In genomic region chr10:90222939-90223338, GRCh38 we compare ENCODE assay signal across 16 cellular contexts.
DNase-seq lines count a peak whose midpoint lies in the region; ATAC-seq and TF ChIP-seq lines count a peak whose summit lies in the region.
"Had no signal": no experiment of that assay in that cellular context is flagged by ENCODE, and none has a peak within 500 bp of the region (broad histone marks: within the 10 kb centered on the region; RNA-seq: fewer than 3 reads in every experiment).

No MANE protein-coding gene starts in this region.

- H3K9me2 ChIP-seq in PC-3 (replicated peaks; ENCODE audit: low read length), result no peaks in the 10 kb centered on the region

- H3K4me2 ChIP-seq in PC-3 (ENCODE audit: low read length), result peak overlapping the region; percentile 56; the same call in 1 of the 2 replicates
- H3K4me2 ChIP-seq in mammary epithelial cell (ENCODE audit: insufficient read depth, low read depth, low read length), result peak overlapping the region; percentile 79
- H3K4me2 ChIP-seq: BLaER1 had no signal

- H3K27ac ChIP-seq in PC-3 (ENCODE audit: low read length) (peak overlapping the region; percentile 40), mammary epithelial cell (ENCODE audit: insufficient read depth, low read depth, low read length) (peak overlapping the region; percentile 98)
- H3K27ac ChIP-seq: BLaER1 had no signal

- H3F3A ChIP-seq in PC-3 (ENCODE audit: low read length, unreplicated experiment), result peaks cover 7% of the 10 kb centered on the region

- H3K27me3 ChIP-seq in PC-3 (ENCODE audit: low read length) (no peaks in the 10 kb centered on the region), mammary epithelial cell (ENCODE audit: insufficient read depth, low read length) (no peaks in the 10 kb centered on the region)
- H3K27me3 ChIP-seq: BLaER1 had no signal

- H3K4me1 ChIP-seq in PC-3 (ENCODE audit: insufficient read depth, low read length), result peaks cover 34% of the 10 kb centered on the region
- H3K4me1 ChIP-seq in mammary epithelial cell (ENCODE audit: insufficient read depth, low read length), result peaks cover 46% of the 10 kb centered on the region
- H3K4me1 ChIP-seq: BLaER1 had no signal

- in situ Hi-C loops in mammary epithelial cell (cut with MboI; ENCODE audit: low sequenced_read_pairs in 2 of 2), result no loop called here

- WGBS in mammary epithelial cell (ENCODE audit: low coverage, missing lambda C conversion rate), result 2% methylated on average over 5 of the region's 5 CpGs

- H3K36me3 ChIP-seq in PC-3 (ENCODE audit: low read depth, low read length) (no peaks in the 10 kb centered on the region), mammary epithelial cell (ENCODE audit: insufficient read depth, low read length) (no peaks in the 10 kb centered on the region)
- H3K36me3 ChIP-seq: BLaER1 had no signal

- no peaks in the 10 kb centered on the region for H3K9me3 ChIP-seq in PC-3 (ENCODE audit: low read length)
- no peaks in the 10 kb centered on the region for H3K9me3 ChIP-seq in mammary epithelial cell (replicated peaks; ENCODE audit: insufficient read depth, low read length)
- H3K9me3 ChIP-seq: BLaER1 had no signal

- no TSS peak for BruUV-seq in PC-3 (replicated peaks; lab: Mats Ljungman, UMichigan)
- BruUV-seq in mammary epithelial cell (replicated peaks; lab: Mats Ljungman, UMichigan), result no TSS peak

- H3K79me2 ChIP-seq in PC-3 (ENCODE audit: low read length) (no peaks in the 10 kb centered on the region), mammary epithelial cell (ENCODE audit: insufficient read depth, low read length) (no peaks in the 10 kb centered on the region)

- POLR2A ChIA-PET in PC-3 (lab: Charles Lee; ENCODE audit: unreplicated experiment), result no interaction called here

- TF ChIP-seq CTCF in PC-3 (conservative IDR thresholded peaks at IDR 0.05; ENCODE audit: low read depth, low read length) (no peak), mammary epithelial cell (conservative IDR thresholded peaks at IDR 0.05 in 1 of 2, IDR thresholded peaks at IDR 0.05 in 1 of 2; ENCODE audit: extremely low read depth in 1 of 2, insufficient read depth in 1 of 2, low read depth in 1 of 2, low read length in 2 of 2) (no peak)

- H3K4me3 ChIP-seq in PC-3 (ENCODE audit: low read length), result no peak overlapping the region
- peak overlapping the region in 1 of 3 experiments; percentile 6 for H3K4me3 ChIP-seq in mammary epithelial cell (replicated peaks in 1 of 3; ENCODE audit: insufficient read depth in 1 of 3, low read depth in 2 of 3, low read length in 3 of 3)
- H3K4me3 ChIP-seq: BLaER1 had no signal

- H4K20me1 ChIP-seq in PC-3 (ENCODE audit: low read length) (no peaks in the 10 kb centered on the region), mammary epithelial cell (ENCODE audit: insufficient read depth, low read length) (no peaks in the 10 kb centered on the region)
- H4K20me1 ChIP-seq: BLaER1 had no signal

- H3K9ac ChIP-seq in PC-3 (ENCODE audit: low read length), result no peak overlapping the region
- H3K9ac ChIP-seq in mammary epithelial cell (ENCODE audit: insufficient read depth, low read length), result peak overlapping the region; percentile 60
- H3K9ac ChIP-seq: BLaER1 had no signal

- ATAC-seq in PC-3 (no peak), GM19397 (IDR thresholded peaks at IDR 0.05; ENCODE audit: unreplicated experiment) (no peak)

- CTCF ChIA-PET in PC-3 (lab: Charles Lee) (interaction anchor here (0.5 to 0.6 kb wide), 2 partner anchors 121 to 239 kb away, joined by 4 to 5 read pairs; no protein-coding TSS in a partner anchor), mammary epithelial cell (lab: Charles Lee; ENCODE audit: low non-redundant PET) (interaction anchor here (0.6 kb wide), 1 partner anchor 308 kb away, joined by 3 read pairs; no protein-coding TSS in a partner anchor)

- intact Hi-C loops in PC-3 (cut with micrococcal nuclease) (loop anchor here (5.0 kb wide), 1 partner anchor 76 kb away; no protein-coding TSS in a partner anchor), mammary epithelial cell (cut with micrococcal nuclease) (loop anchor here (5.0 kb wide), 1 partner anchor 46 kb away; no protein-coding TSS in a partner anchor)

- no peak overlapping the region for H2AFZ ChIP-seq in PC-3 (ENCODE audit: low read length)
- H2AFZ ChIP-seq in mammary epithelial cell (ENCODE audit: low read depth, low read length), result peak overlapping the region; percentile 47

- no peak for DNase-seq in PC-3
- DNase-seq in mammary epithelial cell, result peak; percentile 81
- DNase-seq in islet precursor cell, result peak; percentile 82
- DNase-seq in NCI-H1048 (lab: John Stamatoyannopoulos, UW), result no peak
- no peak for DNase-seq in AG08395 (ENCODE audit: low spot score)
- DNase-seq in NOMO-1 treated with DMSO at 0.1 percent for 48 hours (lab: John Stamatoyannopoulos, UW; ENCODE audit: unreplicated experiment), result no peak
- DNase-seq: CD8-positive, alpha-beta memory T cell; H7; NCI-H1417 treated with DMSO at 0.1 percent for 48 hours; NCI-H2029 treated with DMSO at 0.1 percent for 48 hours; NCI-H2227 treated with DMSO at 0.1 percent for 48 hours; NCI-H526; NK-92 treated with Interleukin-12 subunit alpha and Interleukin-12 subunit beta, amount 100 ng/mL, for 24 hours; Right ventricle myocardium superior had no signal

- dilution Hi-C loops in mammary epithelial cell (cut with HindIII; ENCODE audit: low sequenced_read_pairs), result no loop called here

Comparison
In these comparisons a context has a peak if more than half of its experiments do, and no peak if none do; other contexts are left out.
1. DNase-seq: peak in mammary epithelial cell (single experiment) and islet precursor cell (single experiment); none in PC-3 (single experiment), NCI-H1048 (single experiment), AG08395 (single experiment) and NOMO-1 treated with DMSO at 0.1 percent for 48 hours (single experiment).